8 cellular contexts compared by ENCODE assay signal in the genomic region with DNA sequence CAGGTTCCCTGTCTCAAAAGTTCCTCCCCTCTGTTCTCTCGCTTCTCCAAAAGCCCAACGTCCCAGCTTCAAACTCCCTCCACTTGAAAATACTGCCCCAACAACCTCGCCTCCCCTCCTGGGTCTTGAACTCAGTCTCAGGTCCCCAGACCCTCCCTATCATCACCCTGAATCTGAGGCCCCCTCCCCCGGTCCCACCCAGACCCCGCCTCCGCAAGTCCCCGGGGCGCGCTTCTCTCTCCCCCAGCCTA. TPM values are rescaled to one million over a fixed set of nuclear protein-coding genes. Genes with fewer than 3 reads are reported as not detected.
A peak's percentile ranks its signal among the peaks of the same experiment; 100 is the strongest.
DNase-seq lines count a peak whose midpoint lies in the region; ATAC-seq and TF ChIP-seq lines count a peak whose summit lies in the region.

No MANE protein-coding gene starts in this region.

- peak overlapping the region; percentile 100 for H2AK9ac ChIP-seq in IMR-90 (replicated peaks; ENCODE audit: low read depth, low read length, poor library complexity)

- H3K27me3 ChIP-seq in IMR-90 (ENCODE audit: control insufficient read depth, insufficient read depth, low read length) = no peaks in the 10 kb centered on the region
- H3K27me3 ChIP-seq in stomach = no peaks in the 10 kb centered on the region

- no peak for DNase-seq in GM12865 (ENCODE audit: low read depth)
- DNase-seq in IMR-90 = no peak
- DNase-seq in iPS-NIHi11 (ENCODE audit: low spot score) = peak; percentile 39
- DNase-seq in stomach = no peak
- DNase-seq in activated CD8-positive, alpha-beta memory T cell treated with anti-CD3 and anti-CD28 coated beads, Interleukin-2, amount 50 U/mL, for 48 hours = no peak

- peak overlapping the region; percentile 65; the same call in 1 of the 2 replicates for H3K4me2 ChIP-seq in IMR-90 (ENCODE audit: low read depth, low read length)

- H3K4me1 ChIP-seq in IMR-90 (ENCODE audit: control insufficient read depth, insufficient read depth, low read length) = peaks cover 2% of the 10 kb centered on the region
- H3K4me1 ChIP-seq in stomach = peaks cover 20 to 49% (median 38%) of the 10 kb centered on the region in 4 donors

- CTCF ChIA-PET in IMR-90 (lab: Yijun Ruan, JAX) = no interaction called here

- peak overlapping the region; percentile 95 for H2AFZ ChIP-seq in IMR-90 (replicated peaks; ENCODE audit: low read length, poor library complexity)

- dilution Hi-C loops in IMR-90 (cut with HindIII; ENCODE audit: low sequenced_read_pairs, unreplicated experiment) = no loop called here

- H4K8ac ChIP-seq in IMR-90 (ENCODE audit: low read depth in 2 of 2, low read length in 2 of 2) = peak overlapping the region; percentile 88 to 97; a peak in 3 of 4 replicates

- peak overlapping the region; percentile 94 for H3K18ac ChIP-seq in IMR-90 (ENCODE audit: low read depth, low read length)

- TF ChIP-seq EP300 in stomach (IDR thresholded peaks at IDR 0.05) = no peak

- H3K27ac ChIP-seq in IMR-90 (ENCODE audit: insufficient read depth, low read length) (peak overlapping the region; percentile 95), adipose tissue (ENCODE audit: low read depth, low read length) (peak overlapping the region; percentile 68), stomach (peak overlapping the region; percentile 92 to 100 (median 98))

- peak overlapping the region; percentile 99 for H2AK5ac ChIP-seq in IMR-90 (ENCODE audit: low read depth, low read length)

- H2BK15ac ChIP-seq in IMR-90 (ENCODE audit: low read depth, low read length) = peak overlapping the region; percentile 78; the same call in 1 of the 3 replicates

- H3K79me1 ChIP-seq in IMR-90 (ENCODE audit: low read depth in 1 of 2, low read length in 2 of 2) = peaks cover 16 to 44% of the 10 kb centered on the region in 2 experiments; a peak in 3 of 4 replicates

- peak overlapping the region; percentile 85 for H3K4me3 ChIP-seq in GM12865 (ENCODE audit: low read depth, low read length)
- H3K4me3 ChIP-seq in IMR-90 (ENCODE audit: insufficient read depth, low read depth, low read length) = peak overlapping the region; percentile 70
- peak overlapping the region; percentile 69 to 98 (median 88) for H3K4me3 ChIP-seq in stomach

- peak overlapping the region; percentile 88 for H2BK120ac ChIP-seq in IMR-90 (ENCODE audit: low read depth, low read length)

- H3K23ac ChIP-seq in IMR-90 (ENCODE audit: low read depth, low read length) = peak overlapping the region; percentile 99

- H4K5ac ChIP-seq in IMR-90 (ENCODE audit: low read depth, low read length) = peak overlapping the region; percentile 86

- peak overlapping the region; percentile 99 for H3K9ac ChIP-seq in IMR-90 (ENCODE audit: low read depth, low read length)

- peak overlapping the region; percentile 100 for H3K4ac ChIP-seq in IMR-90 (ENCODE audit: low read depth, low read length)

- H3K9me3 ChIP-seq in IMR-90 (ENCODE audit: control insufficient read depth, insufficient read depth, low read length) (no peaks in the 10 kb centered on the region), stomach (no peaks in the 10 kb centered on the region)

- TF ChIP-seq POLR2A in IMR-90 (IDR thresholded peaks at IDR 0.05; ENCODE audit: low read depth, low read length) (no peak), stomach (IDR thresholded peaks at IDR 0.05) (no peak)

- TF ChIP-seq RAD21 in IMR-90 (IDR thresholded peaks at IDR 0.05; ENCODE audit: low read length) = no peak

- in situ Hi-C loops in IMR-90 (cut with MboI; ENCODE audit: low sequenced_read_pairs) = no loop called here

- H3K56ac ChIP-seq in IMR-90 (ENCODE audit: extremely low read depth, insufficient read depth, low read length) = peak overlapping the region; percentile 97

- H2BK5ac ChIP-seq in IMR-90 (ENCODE audit: low read depth, low read length, poor library complexity, severe bottlenecking) = peak overlapping the region; percentile 91

- no peaks in the 10 kb centered on the region; the same call in 1 of the 2 replicates for H3K9me1 ChIP-seq in IMR-90 (ENCODE audit: insufficient read depth, low read length)

- WGBS in IMR-90 (ENCODE audit: extremely low coverage in 2 of 2, insufficient read length in 1 of 2), 2 experiments = 6% methylated on average over 3 of the region's 9 CpGs; no CpG with 5 or more reads in 1 of the 2 experiments
- whole genome bisulfite sequencing in adipose tissue, 3 donors = 0 to 1% (median 0%) methylated on average over 9 of the region's 9 CpGs
- 0 to 1% (median 1%) methylated on average over 9 of the region's 9 CpGs for WGBS in stomach, 5 donors

- H3K36me3 ChIP-seq in IMR-90 (ENCODE audit: control insufficient read depth, insufficient read depth, low read length) (peaks cover 25% of the 10 kb centered on the region), stomach (peaks cover 28 to 47% (median 42%) of the 10 kb centered on the region in 4 donors)

- no peak overlapping the region for H2BK20ac ChIP-seq in IMR-90 (ENCODE audit: low read depth, low read length)

- POLR2A ChIA-PET in IMR-90 (lab: Charles Lee; ENCODE audit: unreplicated experiment) = no interaction called here

- H3K14ac ChIP-seq in IMR-90 (replicated peaks; ENCODE audit: low read depth, low read length) = peak overlapping the region; percentile 99

- no peak for TF ChIP-seq CTCF in GM12865 (IDR thresholded peaks at IDR 0.05; ENCODE audit: insufficient read depth, low read depth, low read length, missing control alignments)
- TF ChIP-seq CTCF in IMR-90 (conservative IDR thresholded peaks at IDR 0.05; ENCODE audit: low read depth, low read length) = no peak
- TF ChIP-seq CTCF in stomach (IDR thresholded peaks at IDR 0.05) = no peak

- ATAC-seq in IMR-90 (ENCODE audit: low read depth) (peak; percentile 0), GM19397 (IDR thresholded peaks at IDR 0.05; ENCODE audit: unreplicated experiment) (no peak), HG03460 (IDR thresholded peaks at IDR 0.05; ENCODE audit: unreplicated experiment) (no peak)

- peaks cover 33% of the 10 kb centered on the region for H4K20me1 ChIP-seq in IMR-90 (ENCODE audit: insufficient read depth, low read length)

- intact Hi-C loops in IMR-90 (cut with micrococcal nuclease) (loop anchor here (1.0 to 5.0 kb wide), 5 partner anchors 19 to 203 kb away; a partner anchor contains a TSS), stomach (cut with DNase I; ENCODE audit: low total_unique reads) (no loop called here)

- no TSS peak for BruUV-seq in IMR-90 (replicated peaks; lab: Mats Ljungman, UMichigan)

- H4K91ac ChIP-seq in IMR-90 (ENCODE audit: insufficient read depth, low read depth, low read length) = peak overlapping the region; percentile 98

TF ChIP-seq in IMR-90, 13 proteins besides CTCF, POLR2A, EP300 and RAD21:
- TF ChIP-seq SMC3 (IDR thresholded peaks at IDR 0.05; ENCODE audit: low read depth, low read length) (no peak), NFE2L2 (IDR thresholded peaks at IDR 0.05; ENCODE audit: low read depth, low read length) (no peak)

RNA-seq across cellular contexts. Expression of a gene that starts 0.3 kb away (rescaled TPM):
- total RNA-seq in IMR-90 (2012; rRNA removed) (23.3 and 25.6 TPM in 2 replicates), stomach (10 to 100 TPM in 4 of 5 donors, 1 to 10 TPM in 1; 6.2 to 41.4 (median 32.5) TPM)
- polyA plus RNA-seq in IMR-90 (2012; rRNA removed) (17.9 and 20.5 TPM in 2 replicates), adipose tissue (10 to 100 TPM in 2 of 3 donors, 1 to 10 TPM in 1; 8.3 to 57.5 (median 13.3) TPM), stomach (10 to 100 TPM; 16.8 to 29.4 (median 25.9) TPM)
- 11.3 and 12.1 TPM in 2 replicates for polyA plus RNA-seq in IMR-90 (2012; cell fraction: cytosol; rRNA removed)
- polyA plus RNA-seq in IMR-90 (2012; cell fraction: nucleus; rRNA removed; ENCODE audit: low replicate concordance) = 9.0 and 10.8 TPM in 2 replicates

RNA-seq across cellular contexts. Expression of a gene that starts 18.1 kb away (rescaled TPM):
- 25.6 and 27.4 TPM in 2 replicates for total RNA-seq in IMR-90 (2012; rRNA removed)
- polyA plus RNA-seq in IMR-90 (2012; rRNA removed) = 21.1 and 29.5 TPM in 2 replicates
- polyA plus RNA-seq in IMR-90 (2012; cell fraction: cytosol; rRNA removed) = 44.7 and 59.8 TPM in 2 replicates
- 12.6 and 23.7 TPM in 2 replicates for polyA plus RNA-seq in IMR-90 (2012; cell fraction: nucleus; rRNA removed; ENCODE audit: low replicate concordance)
- polyA plus RNA-seq in adipose tissue = 10 to 100 TPM in 2 of 3 donors, 1 to 10 TPM in 1; 5.5 to 65.3 (median 44.1) TPM
- 10 to 100 TPM in 1 of 5 donors, 1 to 10 TPM in 3, not detected in 1; 8.6 to 16.8 (median 9.7) TPM for total RNA-seq in stomach
- 10 to 100 TPM; 11.2 to 36.5 (median 25.2) TPM for polyA plus RNA-seq in stomach

RNA-seq across cellular contexts. Expression of a gene that starts 21.7 kb away (rescaled TPM):
- total RNA-seq in IMR-90 (2012; rRNA removed) (65.2 and 67.5 TPM in 2 replicates), stomach (100 to 1,000 TPM in 4 of 5 donors, 10 to 100 TPM in 1; 54.3 to 561 (median 121) TPM)
- polyA plus RNA-seq in IMR-90 (2012; rRNA removed) (102 and 113 TPM in 2 replicates), adipose tissue (100 to 1,000 TPM; 109 to 235 (median 220) TPM), stomach (100 to 1,000 TPM; 247 to 492 (median 288) TPM)
- 102 and 191 TPM in 2 replicates for polyA plus RNA-seq in IMR-90 (2012; cell fraction: cytosol; rRNA removed)
- polyA plus RNA-seq in IMR-90 (2012; cell fraction: nucleus; rRNA removed; ENCODE audit: low replicate concordance) = 34.9 and 86.3 TPM in 2 replicates

RNA-seq across cellular contexts. Expression of a gene that starts 22.9 kb away (rescaled TPM):
- total RNA-seq in IMR-90 (2012; rRNA removed) = 0.72 and 0.83 TPM in 2 replicates
- polyA plus RNA-seq in IMR-90 (2012; rRNA removed) = 0.59 and 0.91 TPM in 2 replicates
- 0.50 and 1.9 TPM in 2 replicates for polyA plus RNA-seq in IMR-90 (2012; cell fraction: cytosol; rRNA removed)
- polyA plus RNA-seq in IMR-90 (2012; cell fraction: nucleus; rRNA removed; ENCODE audit: low replicate concordance) = 2.4 and 2.6 TPM in 2 replicates
- 1 to 10 TPM; 1.3 to 4.1 (median 2.2) TPM for polyA plus RNA-seq in adipose tissue
- 10 to 100 TPM in 1 of 5 donors, 1 to 10 TPM in 3, not detected in 1; 2.2 to 18.1 (median 2.6) TPM for total RNA-seq in stomach
- polyA plus RNA-seq in stomach = 1 to 10 TPM; 1.4 to 2.2 (median 2.0) TPM

RNA-seq across cellular contexts. Expression of a gene that starts 30.7 kb away (rescaled TPM):
- total RNA-seq in IMR-90 (2012; rRNA removed) (0.83 and 0.90 TPM in 2 replicates), stomach (1 to 10 TPM in 4 of 5 donors, not detected in 1; 4.3 to 8.6 (median 6.3) TPM)
- polyA plus RNA-seq in IMR-90 (2012; rRNA removed) (1.7 and 1.8 TPM in 2 replicates), adipose tissue (1 to 10 TPM; 2.3 to 4.5 (median 2.4) TPM), stomach (1 to 10 TPM; 1.6 to 2.7 (median 2.1) TPM)
- 1.5 and 1.8 TPM in 2 replicates for polyA plus RNA-seq in IMR-90 (2012; cell fraction: cytosol; rRNA removed)
- 1.7 and 2.9 TPM in 2 replicates for polyA plus RNA-seq in IMR-90 (2012; cell fraction: nucleus; rRNA removed; ENCODE audit: low replicate concordance)
